In the genomic region with DNA sequence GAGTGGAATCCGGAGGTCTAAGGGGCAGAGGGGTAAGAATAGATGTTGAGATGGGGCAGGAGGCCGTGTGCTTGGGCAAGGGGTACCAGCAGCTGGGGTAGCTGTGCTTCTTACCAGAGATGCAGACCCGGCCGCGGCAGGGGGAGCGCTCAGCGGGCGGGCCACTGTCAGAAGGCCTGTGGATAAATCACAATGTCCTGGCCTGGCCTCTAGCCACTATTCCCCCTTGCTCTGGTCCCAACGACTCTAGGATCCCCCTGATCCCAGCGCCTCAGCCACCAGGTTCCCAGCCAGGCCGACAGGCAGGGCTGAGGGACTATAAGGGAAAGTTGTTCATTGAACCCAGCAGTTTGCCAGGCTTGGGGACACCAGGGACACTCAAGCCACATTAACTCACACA, we compare ENCODE assay signal across 24 cellular contexts. TPM values are rescaled to one million over a fixed set of nuclear protein-coding genes. Genes with fewer than 3 reads are reported as not detected.
DNase-seq lines count a peak whose midpoint lies in the region; ATAC-seq, FAIRE-seq and TF ChIP-seq lines count a peak whose summit lies in the region.
"Had no signal": no experiment of that assay in that cellular context is flagged by ENCODE, and none has a peak within 500 bp of the region (broad histone marks: within the 10 kb centered on the region; RNA-seq: fewer than 3 reads in every experiment).

No MANE protein-coding gene starts in this region.

- peaks cover 12 to 17% of the 10 kb centered on the region in 2 donors for H3K4me1 ChIP-seq in mucosa of rectum (ENCODE audit: control insufficient read depth in 2 of 2, insufficient read depth in 2 of 2, low read length in 2 of 2)
- H3K4me1 ChIP-seq in small intestine (ENCODE audit: control insufficient read depth in 2 of 2, insufficient read depth in 1 of 2, low read depth in 1 of 2, low read length in 1 of 2), result peaks cover 0 to 3% of the 10 kb centered on the region in 2 donors
- H3K4me1 ChIP-seq: BLaER1 had no signal

- H3K36me3 ChIP-seq in mucosa of rectum (ENCODE audit: control insufficient read depth in 2 of 2, insufficient read depth in 2 of 2, low read length in 2 of 2) (peaks cover 46 to 62% of the 10 kb centered on the region in 2 donors), small intestine (ENCODE audit: control insufficient read depth in 2 of 2, insufficient read depth in 2 of 2, low read length in 2 of 2) (peaks cover 0 to 2% of the 10 kb centered on the region in 2 donors)

- H3K4me3 ChIP-seq in mucosa of rectum (ENCODE audit: low read length in 2 of 2) (no peak overlapping the region), small intestine (ENCODE audit: low read depth in 1 of 2, low read length in 2 of 2) (no peak overlapping the region)
- H3K4me3 ChIP-seq: BLaER1, SK-N-MC had no signal

- no peak for DNase-seq in RWPE1 (ENCODE audit: low spot score)
- DNase-seq in epithelial cell of prostate (ENCODE audit: low read depth, low spot score), result no peak
- no peak for DNase-seq in small intestine
- no peak for DNase-seq in LoVo (ENCODE audit: low spot score)
- DNase-seq in mucosa of gallbladder (ENCODE audit: low spot score), result no peak
- DNase-seq in germinal center (ENCODE audit: low spot score), result no peak
- DNase-seq: CD4-positive, CD25-positive, alpha-beta regulatory T cell; DMS153; DND-41; NCI-H1048; NCI-H1417; NCI-H1694; NCI-H2029 treated with DMSO at 0.1 percent for 48 hours; NCI-H2227 treated with DMSO at 0.1 percent for 48 hours; NCI-H510A; NCI-H69; SIG-M5 had no signal

- no peak for ATAC-seq in HG03521 (IDR thresholded peaks at IDR 0.05; ENCODE audit: unreplicated experiment)

- no peak for TF ChIP-seq CTCF in RWPE1 (conservative IDR thresholded peaks at IDR 0.05; ENCODE audit: low read depth)

- H3K9ac ChIP-seq in mucosa of rectum (ENCODE audit: low read depth in 1 of 2, low read length in 2 of 2), result no peak overlapping the region
- H3K9ac ChIP-seq: BLaER1, KMS-11 had no signal

- H3K9me3 ChIP-seq in mucosa of rectum (ENCODE audit: control insufficient read depth in 2 of 2, low read length in 2 of 2), result no peaks in the 10 kb centered on the region
- no peaks in the 10 kb centered on the region for H3K9me3 ChIP-seq in small intestine (ENCODE audit: control insufficient read depth, low read depth)
- H3K9me3 ChIP-seq: BLaER1 had no signal

- H3K27ac ChIP-seq in RWPE1 (peak overlapping the region; percentile 94), epithelial cell of prostate (peak overlapping the region; percentile 99), mucosa of rectum (ENCODE audit: low read depth in 2 of 2, low read length in 2 of 2) (peak overlapping the region; percentile 42 to 67), small intestine (ENCODE audit: low read depth in 1 of 2, low read length in 1 of 2) (peak overlapping the region; percentile 51 to 70)
- H3K27ac ChIP-seq: BLaER1, KMS-11, SK-N-MC had no signal

- FAIRE-seq in small intestine (lab: Jason Lieb, UNC), result no peak
- FAIRE-seq: GM12892, H54 had no signal

- CTCF ChIA-PET in RWPE1 (lab: Yijun Ruan, JAX), result no interaction called here

- POLR2A ChIA-PET in RWPE1 (lab: Yijun Ruan, JAX; ENCODE audit: low non-redundant PET), result no interaction called here

- H3K27me3 ChIP-seq in mucosa of rectum (ENCODE audit: control insufficient read depth in 2 of 2, insufficient read depth in 2 of 2, low read length in 2 of 2) (no peaks in the 10 kb centered on the region), small intestine (ENCODE audit: control insufficient read depth in 2 of 2, insufficient read depth in 2 of 2, low read length in 2 of 2) (no peaks in the 10 kb centered on the region)
- H3K27me3 ChIP-seq: BLaER1 had no signal

- 35 to 75% (median 67%) methylated on average over 11 of the region's 11 CpGs for WGBS in small intestine, 3 donors

RNA-seq across cellular contexts. Expression of a gene that starts 9.0 kb away (rescaled TPM):
- 1 to 10 TPM; 1.6 to 8.9 (median 3.5) TPM for polyA plus RNA-seq in small intestine
- total RNA-seq in mucosa of gallbladder, result 38.1 TPM

RNA-seq across cellular contexts. Expression of a gene that starts 9.1 kb away (rescaled TPM):
- polyA plus RNA-seq in small intestine, result 1 to 10 TPM in 1 of 3 donors, under 1 TPM in 2; 0.22 to 1.4 (median 0.81) TPM
- total RNA-seq in mucosa of gallbladder, result 12.9 TPM

RNA-seq across cellular contexts. Expression of a gene that starts 11.2 kb away (rescaled TPM):
- 10 to 100 TPM; 51.1 to 78.7 (median 60.7) TPM for polyA plus RNA-seq in small intestine
- 86.4 TPM for total RNA-seq in mucosa of gallbladder

RNA-seq across cellular contexts. Expression of a gene that starts 24.4 kb away (rescaled TPM):
- polyA plus RNA-seq in small intestine, result 10 to 100 TPM; 28.7 to 43.8 (median 38.6) TPM
- total RNA-seq in mucosa of gallbladder, result 51.8 TPM

RNA-seq across cellular contexts. Expression of a gene that starts 27.7 kb away (rescaled TPM):
- 10 to 100 TPM; 55.1 to 82.7 (median 56.8) TPM for polyA plus RNA-seq in small intestine
- 132 TPM for total RNA-seq in mucosa of gallbladder
